Comparison of ENCODE assay signal across 12 cellular contexts in genomic region chr2:156538083-156538504, GRCh38.
DNase-seq lines count a peak whose midpoint lies in the region; ATAC-seq and TF ChIP-seq lines count a peak whose summit lies in the region.
"Had no signal": no experiment of that assay in that cellular context is flagged by ENCODE, and none has a peak within 500 bp of the region (broad histone marks: within the 10 kb centered on the region; RNA-seq: fewer than 3 reads in every experiment).

No MANE protein-coding gene starts in this region.

- H3K27ac ChIP-seq in PC-3 (ENCODE audit: low read length), result no peak overlapping the region
- no peak overlapping the region for H3K27ac ChIP-seq in Karpas-422 (ENCODE audit: low read length)
- H3K27ac ChIP-seq: neutrophil had no signal

- no peak overlapping the region for H2AFZ ChIP-seq in PC-3 (ENCODE audit: low read length)
- H2AFZ ChIP-seq in Karpas-422 (ENCODE audit: low read length), result no peak overlapping the region

- H3K4me3 ChIP-seq in PC-3 (ENCODE audit: low read length) (no peak overlapping the region), Karpas-422 (ENCODE audit: low read length) (no peak overlapping the region)

- H3K4me1 Mint-ChIP-seq in activated naive CD8-positive, alpha-beta T cell treated with anti-CD3 and anti-CD28 coated beads, Interleukin-2, amount 50 U/mL, for 24 hours, result peaks cover 44% of the 10 kb centered on the region

- no peak overlapping the region for H3K9ac ChIP-seq in PC-3 (ENCODE audit: low read length)
- H3K9ac ChIP-seq in Karpas-422 (ENCODE audit: low read length), result no peak overlapping the region

- H3K79me2 ChIP-seq in PC-3 (ENCODE audit: low read length) (no peaks in the 10 kb centered on the region), Karpas-422 (ENCODE audit: low read length) (no peaks in the 10 kb centered on the region)

- no peak overlapping the region for H3K4me3 Mint-ChIP-seq in activated naive CD8-positive, alpha-beta T cell treated with anti-CD3 and anti-CD28 coated beads, Interleukin-2, amount 50 U/mL, for 24 hours

- H3K4me2 ChIP-seq in PC-3 (ENCODE audit: low read length) (no peak overlapping the region), Karpas-422 (ENCODE audit: low read depth, low read length, poor library complexity, severe bottlenecking) (no peak overlapping the region)

- no peaks in the 10 kb centered on the region for H3K27me3 ChIP-seq in PC-3 (ENCODE audit: low read length)
- no peaks in the 10 kb centered on the region for H3K27me3 ChIP-seq in Karpas-422 (ENCODE audit: low read length)
- H3K27me3 ChIP-seq: BE2C, neutrophil had no signal

- DNase-seq in EH (ENCODE audit: low read depth), result peak; percentile 65
- DNase-seq in activated naive CD8-positive, alpha-beta T cell treated with anti-CD3 and anti-CD28 coated beads, Interleukin-2, amount 50 U/mL, for 24 hours, result no peak
- DNase-seq in PC-3, result no peak
- DNase-seq in Karpas-422, result no peak
- no peak for DNase-seq in NCI-H1694 (lab: John Stamatoyannopoulos, UW)
- DNase-seq in DMS153 (lab: John Stamatoyannopoulos, UW), result no peak
- DNase-seq: BE2C, NCI-H2171, T-helper 9 cell had no signal

- H3K9me2 ChIP-seq in PC-3 (replicated peaks; ENCODE audit: low read length) (no peaks in the 10 kb centered on the region), Karpas-422 (replicated peaks; ENCODE audit: insufficient read depth, low read length) (no peaks in the 10 kb centered on the region)

- TF ChIP-seq CTCF in PC-3 (conservative IDR thresholded peaks at IDR 0.05; ENCODE audit: low read depth, low read length), result no peak

- CTCF ChIA-PET in PC-3 (lab: Charles Lee), result no interaction called here

- H3F3A ChIP-seq in PC-3 (ENCODE audit: low read length, unreplicated experiment), result no peaks in the 10 kb centered on the region

- POLR2A ChIA-PET in PC-3 (lab: Charles Lee; ENCODE audit: unreplicated experiment), result no interaction called here

- H3K9me3 Mint-ChIP-seq in activated naive CD8-positive, alpha-beta T cell treated with anti-CD3 and anti-CD28 coated beads, Interleukin-2, amount 50 U/mL, for 24 hours, result no peaks in the 10 kb centered on the region

- H3K27me3 Mint-ChIP-seq in activated naive CD8-positive, alpha-beta T cell treated with anti-CD3 and anti-CD28 coated beads, Interleukin-2, amount 50 U/mL, for 24 hours, result no peaks in the 10 kb centered on the region

- H3K36me3 Mint-ChIP-seq in activated naive CD8-positive, alpha-beta T cell treated with anti-CD3 and anti-CD28 coated beads, Interleukin-2, amount 50 U/mL, for 24 hours (ENCODE audit: low read depth), result peaks cover 27% of the 10 kb centered on the region

- BruUV-seq in PC-3 (replicated peaks; lab: Mats Ljungman, UMichigan), result no TSS peak

- H3K9me3 ChIP-seq in PC-3 (ENCODE audit: low read length) (no peaks in the 10 kb centered on the region), Karpas-422 (ENCODE audit: low read length) (peaks cover 30% of the 10 kb centered on the region)
- H3K9me3 ChIP-seq: BE2C, neutrophil had no signal

- H3K4me1 ChIP-seq in PC-3 (ENCODE audit: insufficient read depth, low read length) (no peaks in the 10 kb centered on the region), Karpas-422 (ENCODE audit: low read length) (no peaks in the 10 kb centered on the region)
- H3K4me1 ChIP-seq: BE2C had no signal

- intact Hi-C loops in PC-3 (cut with micrococcal nuclease), result no loop called here

- H3K36me3 ChIP-seq in PC-3 (ENCODE audit: low read depth, low read length) (no peaks in the 10 kb centered on the region), Karpas-422 (ENCODE audit: insufficient read depth, low read length) (no peaks in the 10 kb centered on the region)
- H3K36me3 ChIP-seq: BE2C had no signal

- ATAC-seq in GM19467 (IDR thresholded peaks at IDR 0.05; ENCODE audit: unreplicated experiment), result peak; percentile 77
- peak; percentile 62 for ATAC-seq in HG03064 (IDR thresholded peaks at IDR 0.05; ENCODE audit: low read depth, unreplicated experiment)
- ATAC-seq in activated naive CD8-positive, alpha-beta T cell treated with anti-CD3 and anti-CD28 coated beads, Interleukin-2, amount 50 U/mL, for 24 hours, result peak; percentile 69
- no peak for ATAC-seq in PC-3

- H3K27ac Mint-ChIP-seq in activated naive CD8-positive, alpha-beta T cell treated with anti-CD3 and anti-CD28 coated beads, Interleukin-2, amount 50 U/mL, for 24 hours, result peak overlapping the region; percentile 74

- H4K20me1 ChIP-seq in PC-3 (ENCODE audit: low read length) (no peaks in the 10 kb centered on the region), Karpas-422 (ENCODE audit: insufficient read depth, low read depth, low read length) (no peaks in the 10 kb centered on the region)
